ENCODE assay signal across 17 cellular contexts in the genomic region with DNA sequence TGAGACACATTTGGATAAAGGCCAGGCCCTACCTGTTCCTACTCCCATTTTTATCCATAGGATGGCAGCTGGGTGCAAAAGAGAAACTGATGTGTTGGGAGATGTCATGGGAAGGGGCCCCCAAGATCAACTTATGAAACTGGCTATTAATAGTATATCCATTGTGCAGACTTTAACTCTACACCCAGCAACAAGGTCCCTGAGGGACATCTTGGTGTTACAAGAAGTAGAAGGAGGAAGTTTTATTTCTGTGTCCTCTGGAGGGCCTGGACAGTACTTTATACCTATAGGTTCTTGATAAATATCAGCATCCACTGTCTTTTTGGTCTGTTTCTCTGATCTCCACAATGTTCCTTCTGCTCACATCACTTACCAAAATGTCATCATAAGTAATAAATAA.
"Had no signal": no experiment of that assay in that cellular context is flagged by ENCODE, and none has a peak within 500 bp of the region (broad histone marks: within the 10 kb centered on the region; RNA-seq: fewer than 3 reads in every experiment).

No MANE protein-coding gene starts in this region.

- DNase-seq: activated CD4-positive, alpha-beta T cell treated with anti-CD3 and anti-CD28 coated beads, Interleukin-2, amount 50 U/mL, for 1 hour; activated CD8-positive, alpha-beta memory T cell treated with anti-CD3 and anti-CD28 coated beads, Interleukin-2, amount 10 ng/mL, durations not matched to agents 7 days and 5 days; activated naive CD4-positive, alpha-beta T cell; activated T-cell treated with anti-CD3 and anti-CD28 coated beads, Interleukin-2, amount 50 U/mL, for 48 hours; caudate nucleus; left cardiac atrium; lower lobe of right lung; stimulated activated naive CD8-positive, alpha-beta T cell treated with anti-CD3 and anti-CD28 coated beads, Interleukin-15, amount 100 ng/mL, for 72 hours; upper lobe of left lung had no signal

- H3K27me3 ChIP-seq: upper lobe of left lung had no signal

- H3K4me3 ChIP-seq: lower lobe of right lung, upper lobe of left lung had no signal

- H3K27me3 Mint-ChIP-seq: activated CD8-positive, alpha-beta memory T cell treated with anti-CD3 and anti-CD28 coated beads, Interleukin-2, amount 10 ng/mL, durations not matched to agents 7 days and 5 days; stimulated activated naive CD8-positive, alpha-beta T cell treated with anti-CD3 and anti-CD28 coated beads, Interleukin-15, amount 100 ng/mL, for 72 hours had no signal

- H3K4me3 Mint-ChIP-seq: activated CD8-positive, alpha-beta memory T cell treated with anti-CD3 and anti-CD28 coated beads, Interleukin-2, amount 10 ng/mL, durations not matched to agents 7 days and 5 days; mesothelial cell of epicardium; neural crest cell; T-helper 1 cell treated with Interleukin-12 subunit alpha and Interleukin-12 subunit beta and Interleukin-4 antibody, amounts not matched to agents 30 μg/mL and 1 μg/mL, for 36 hours; WTC11 had no signal

- H3K36me3 Mint-ChIP-seq: mesothelial cell of epicardium had no signal

- H3K9me3 ChIP-seq: lower lobe of right lung, upper lobe of left lung had no signal

- FAIRE-seq: colon, TTC549 had no signal

- ATAC-seq: activated CD8-positive, alpha-beta memory T cell treated with anti-CD3 and anti-CD28 coated beads, Interleukin-2, amount 10 ng/mL, durations not matched to agents 7 days and 5 days; esophagus mucosa; left cardiac atrium; lower lobe of right lung; sciatic nerve; stimulated activated naive CD8-positive, alpha-beta T cell treated with anti-CD3 and anti-CD28 coated beads, Interleukin-15, amount 100 ng/mL, for 72 hours; WTC11 had no signal

- H3K27ac ChIP-seq: lower lobe of right lung, upper lobe of left lung had no signal

- H3K36me3 ChIP-seq: lower lobe of right lung, upper lobe of left lung had no signal

- H3K27ac Mint-ChIP-seq: activated CD8-positive, alpha-beta memory T cell treated with anti-CD3 and anti-CD28 coated beads, Interleukin-2, amount 10 ng/mL, durations not matched to agents 7 days and 5 days; mesothelial cell of epicardium; T-helper 1 cell treated with Interleukin-12 subunit alpha and Interleukin-12 subunit beta and Interleukin-4 antibody, amounts not matched to agents 30 μg/mL and 1 μg/mL, for 36 hours; WTC11 had no signal
